Comparison of ENCODE assay signal across 8 cellular contexts in the genomic region with DNA sequence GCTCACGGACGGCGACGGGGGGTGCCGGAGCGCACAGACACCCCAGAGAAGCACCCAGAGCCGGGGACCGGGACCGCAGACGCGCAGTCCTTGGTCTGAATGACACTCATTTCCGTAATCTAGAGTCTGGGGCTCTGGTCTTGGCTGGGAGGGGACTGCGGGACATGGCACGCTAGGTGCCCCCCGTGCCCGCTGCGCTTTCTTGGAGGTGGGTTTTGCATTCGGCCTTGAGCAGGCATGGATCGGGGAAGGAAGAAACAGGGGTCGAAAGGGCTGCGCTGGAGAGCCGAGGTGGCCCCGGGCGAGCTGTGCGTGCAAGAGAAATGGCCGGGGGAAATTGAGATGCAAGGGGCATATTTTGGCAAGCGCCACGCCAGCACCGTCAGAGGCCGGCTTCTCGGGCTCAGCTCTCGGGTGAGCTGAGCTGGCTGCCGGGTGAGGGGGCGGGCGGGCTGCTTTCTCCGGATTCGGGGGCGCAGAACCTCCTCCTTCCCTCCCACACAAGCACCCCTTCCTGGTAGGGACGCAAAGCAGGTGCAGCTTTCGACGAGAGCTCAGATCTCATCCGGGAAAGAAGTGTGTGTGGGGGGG. TPM values are rescaled to one million over a fixed set of nuclear protein-coding genes. Genes with fewer than 3 reads are reported as not detected.
DNase-seq lines count a peak whose midpoint lies in the region; ATAC-seq lines count a peak whose summit lies in the region.

No MANE protein-coding gene starts in this region.

- peaks cover 62 to 79% of the 10 kb centered on the region in 2 donors for H3K27me3 Mint-ChIP-seq in T-cell

- no peak for ATAC-seq in T-cell (replicated peaks in 1 of 4)

- POLR2A ChIA-PET in T-cell (lab: Charles Lee), result no interaction called here

- H3K4me1 Mint-ChIP-seq in T-cell, result peaks cover 19 to 29% (median 20%) of the 10 kb centered on the region in 3 donors

- peak overlapping the region; percentile 75 to 77 (median 76) for H3K4me3 Mint-ChIP-seq in T-cell

- H3K36me3 Mint-ChIP-seq in T-cell, result no peaks in the 10 kb centered on the region

- in situ Hi-C loops in KBM-7 (cut with MboI; ENCODE audit: low pct_unique_long_range_greater_than_20kb, low sequenced_read_pairs), result no loop called here

- DNase-seq in COLO668 (lab: John Stamatoyannopoulos, UW; ENCODE audit: unreplicated experiment) (peak; percentile 12), T-cell (no peak), globus pallidus (ENCODE audit: low spot score) (peak; percentile 54), retina (peak; percentile 74), kidney tubule cell (ENCODE audit: low spot score) (no peak), middle frontal gyrus (ENCODE audit: extremely low spot score, low spot score) (no peak), NCI-H1930 (lab: John Stamatoyannopoulos, UW) (no peak), KBM-7 (no peak)

- peak overlapping the region in 1 of 2 donors; percentile 61 for H3K27ac Mint-ChIP-seq in T-cell

- CTCF ChIA-PET in T-cell (lab: Charles Lee), result no interaction called here

- no peaks in the 10 kb centered on the region for H3K9me3 Mint-ChIP-seq in T-cell

RNA-seq across cellular contexts. Expression of a gene that starts 0.9 kb away (rescaled TPM):
- not detected for total RNA-seq in T-cell

Comparison
In these comparisons a context has a peak if more than half of its experiments do, and no peak if none do; other contexts are left out.
1. DNase-seq: peak in COLO668 (single experiment), globus pallidus (single experiment) and retina (single experiment); none in T-cell (0 of 34), kidney tubule cell (single experiment), middle frontal gyrus (single experiment), NCI-H1930 (0 of 2) and KBM-7 (single experiment).